Comparison of ENCODE assay signal across 8 cellular contexts in the genomic region with DNA sequence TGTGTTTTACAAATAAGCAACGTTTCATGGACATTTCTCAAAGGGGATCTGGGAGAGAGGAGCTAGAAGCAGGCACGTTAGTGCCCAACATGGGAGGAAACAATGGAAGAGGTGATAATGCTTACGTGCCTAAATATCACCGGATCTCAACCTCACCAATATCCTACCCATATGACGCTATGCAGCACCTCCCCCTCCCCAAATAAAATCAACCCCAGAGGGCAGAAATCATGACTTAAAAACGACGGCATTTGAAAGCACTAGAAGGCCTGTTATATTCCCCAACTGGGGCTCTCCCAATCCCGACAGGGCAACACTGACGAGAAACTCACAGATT. TPM values are rescaled to one million over a fixed set of nuclear protein-coding genes. Genes with fewer than 3 reads are reported as not detected.
A peak's percentile ranks its signal among the peaks of the same experiment; 100 is the strongest.
DNase-seq lines count a peak whose midpoint lies in the region; ATAC-seq, FAIRE-seq and TF ChIP-seq lines count a peak whose summit lies in the region.

No MANE protein-coding gene starts in this region.

- H3K4me1 Mint-ChIP-seq in Caco-2 (ENCODE audit: low read depth, unreplicated experiment) = peaks cover 20% of the 10 kb centered on the region
- peaks cover 17 to 40% of the 10 kb centered on the region in 2 donors for H3K4me1 Mint-ChIP-seq in effector memory CD8-positive, alpha-beta T cell (ENCODE audit: low read depth in 2 of 2)
- peaks cover 33 to 37% of the 10 kb centered on the region in 2 donors for H3K4me1 Mint-ChIP-seq in natural killer cell treated with Interleukin-12 subunit alpha and Interleukin-12 subunit beta and Interleukin-15 and Interleukin-18, amount 100 ng/mL, for 72 hours (ENCODE audit: low read depth in 2 of 2)

- H3K9me3 ChIP-seq in Caco-2 = no peaks in the 10 kb centered on the region

- DNase-seq in Caco-2 (peak in 1 of 2 experiments; percentile 1), H54 (ENCODE audit: insufficient read length, low spot score) (peak; percentile 3), OCI-M1 (lab: John Stamatoyannopoulos, UW) (peak; percentile 77), SHP77 treated with DMSO at 0.1 percent for 48 hours (lab: John Stamatoyannopoulos, UW) (no peak), NCI-H524 (lab: John Stamatoyannopoulos, UW) (no peak), AML-193 (lab: John Stamatoyannopoulos, UW) (no peak)
- no peak for DNase-seq in effector memory CD8-positive, alpha-beta T cell
- DNase-seq in natural killer cell treated with Interleukin-12 subunit alpha and Interleukin-12 subunit beta and Interleukin-15 and Interleukin-18, amount 100 ng/mL, for 72 hours (ENCODE audit: low spot score) = no peak

- POLR2A ChIA-PET in Caco-2 (lab: Charles Lee) = interaction anchor here (1.0 to 1.2 kb wide), 2 partner anchors 8 to 127 kb away, joined by 4 to 5 read pairs; a partner anchor contains a TSS

- no peaks in the 10 kb centered on the region for H3K9me3 Mint-ChIP-seq in Caco-2 (ENCODE audit: unreplicated experiment)
- no peaks in the 10 kb centered on the region for H3K9me3 Mint-ChIP-seq in effector memory CD8-positive, alpha-beta T cell
- no peaks in the 10 kb centered on the region for H3K9me3 Mint-ChIP-seq in natural killer cell treated with Interleukin-12 subunit alpha and Interleukin-12 subunit beta and Interleukin-15 and Interleukin-18, amount 100 ng/mL, for 72 hours

- no peaks in the 10 kb centered on the region for H3K27me3 Mint-ChIP-seq in Caco-2 (ENCODE audit: insufficient read depth, unreplicated experiment)
- H3K27me3 Mint-ChIP-seq in effector memory CD8-positive, alpha-beta T cell = peaks cover 0 to 8% of the 10 kb centered on the region in 2 donors
- H3K27me3 Mint-ChIP-seq in natural killer cell treated with Interleukin-12 subunit alpha and Interleukin-12 subunit beta and Interleukin-15 and Interleukin-18, amount 100 ng/mL, for 72 hours = peaks cover 0 to 4% of the 10 kb centered on the region in 2 donors

- H3K27ac Mint-ChIP-seq in Caco-2 (ENCODE audit: unreplicated experiment) = peak overlapping the region; percentile 94
- H3K27ac Mint-ChIP-seq in effector memory CD8-positive, alpha-beta T cell = peak overlapping the region; percentile 97 to 99
- H3K27ac Mint-ChIP-seq in natural killer cell treated with Interleukin-12 subunit alpha and Interleukin-12 subunit beta and Interleukin-15 and Interleukin-18, amount 100 ng/mL, for 72 hours = peak overlapping the region; percentile 97 to 99

- no peaks in the 10 kb centered on the region for H3K36me3 ChIP-seq in Caco-2 (ENCODE audit: control insufficient read depth, insufficient read depth, low read length)

- BruUV-seq in Caco-2 (replicated peaks; lab: Mats Ljungman, UMichigan) = no TSS peak

- peak overlapping the region; percentile 90 for H3K4me3 Mint-ChIP-seq in Caco-2 (ENCODE audit: unreplicated experiment)
- H3K4me3 Mint-ChIP-seq in effector memory CD8-positive, alpha-beta T cell = peak overlapping the region; percentile 94 to 99
- H3K4me3 Mint-ChIP-seq in natural killer cell treated with Interleukin-12 subunit alpha and Interleukin-12 subunit beta and Interleukin-15 and Interleukin-18, amount 100 ng/mL, for 72 hours = peak overlapping the region; percentile 99

- intact Hi-C loops in Caco-2 (cut with micrococcal nuclease; ENCODE audit: unreplicated experiment) = loop anchor here (10.0 kb wide), 2 partner anchors 131 to 371 kb away; a partner anchor contains a TSS

- H3K4me3 ChIP-seq in Caco-2 (ENCODE audit: low read depth, low read length) = peak overlapping the region; percentile 82

- no peak for TF ChIP-seq POLR2A in H54 (IDR thresholded peaks at IDR 0.05; ENCODE audit: low read depth, low read length)

- ATAC-seq in effector memory CD8-positive, alpha-beta T cell (replicated peaks) = peak; percentile 23
- peak; percentile 1 to 56 for ATAC-seq in natural killer cell treated with Interleukin-12 subunit alpha and Interleukin-12 subunit beta and Interleukin-15 and Interleukin-18, amount 100 ng/mL, for 72 hours

- TF ChIP-seq CTCF in Caco-2 (IDR thresholded peaks at IDR 0.05; ENCODE audit: insufficient read depth in 1 of 2, low read depth in 1 of 2, low read length in 1 of 2, severe bottlenecking in 1 of 2, unreplicated experiment in 1 of 2) = no peak

- CTCF ChIA-PET in Caco-2 (lab: Charles Lee) = interaction anchor here (0.6 kb wide), 1 partner anchor 418 kb away, joined by 9 read pairs; no protein-coding TSS in a partner anchor

- no peak for FAIRE-seq in H54 (lab: Jason Lieb, UNC)

- peaks cover 16% of the 10 kb centered on the region for H3K36me3 Mint-ChIP-seq in Caco-2 (ENCODE audit: insufficient read depth, unreplicated experiment)
- peaks cover 15% of the 10 kb centered on the region for H3K36me3 Mint-ChIP-seq in effector memory CD8-positive, alpha-beta T cell (ENCODE audit: insufficient read depth)
- peaks cover 18% of the 10 kb centered on the region for H3K36me3 Mint-ChIP-seq in natural killer cell treated with Interleukin-12 subunit alpha and Interleukin-12 subunit beta and Interleukin-15 and Interleukin-18, amount 100 ng/mL, for 72 hours

- H3K27me3 ChIP-seq in Caco-2 (replicated peaks; ENCODE audit: control insufficient read depth, insufficient read depth, low read length) = no peaks in the 10 kb centered on the region

- H3K4me1 ChIP-seq in Caco-2 = no peaks in the 10 kb centered on the region

RNA-seq across cellular contexts. Expression of a gene that starts 0.4 kb away (rescaled TPM):
- total RNA-seq in Caco-2 (2022) = 79.2 and 81.2 TPM in 2 replicates
- 100 to 1,000 TPM; 137 to 215 TPM for total RNA-seq in natural killer cell treated with Interleukin-12 subunit alpha and Interleukin-12 subunit beta and Interleukin-15 and Interleukin-18, amount 100 ng/mL, for 72 hours

Comparison
In these comparisons a context has a peak if more than half of its experiments do, and no peak if none do; other contexts are left out.
1. DNase-seq: peak in H54 (single experiment) and OCI-M1 (single experiment); none in effector memory CD8-positive, alpha-beta T cell (0 of 3), natural killer cell treated with Interleukin-12 subunit alpha and Interleukin-12 subunit beta and Interleukin-15 and Interleukin-18, amount 100 ng/mL, for 72 hours (single experiment), SHP77 treated with DMSO at 0.1 percent for 48 hours (single experiment), NCI-H524 (0 of 2) and AML-193 (0 of 2).
2. Peak in every context shown above with its lines, with median percentiles within 50 percentile points of each other: H3K27ac Mint-ChIP-seq and H3K4me3 Mint-ChIP-seq.